ENCODE assay signal across 11 cellular contexts in the genomic region with DNA sequence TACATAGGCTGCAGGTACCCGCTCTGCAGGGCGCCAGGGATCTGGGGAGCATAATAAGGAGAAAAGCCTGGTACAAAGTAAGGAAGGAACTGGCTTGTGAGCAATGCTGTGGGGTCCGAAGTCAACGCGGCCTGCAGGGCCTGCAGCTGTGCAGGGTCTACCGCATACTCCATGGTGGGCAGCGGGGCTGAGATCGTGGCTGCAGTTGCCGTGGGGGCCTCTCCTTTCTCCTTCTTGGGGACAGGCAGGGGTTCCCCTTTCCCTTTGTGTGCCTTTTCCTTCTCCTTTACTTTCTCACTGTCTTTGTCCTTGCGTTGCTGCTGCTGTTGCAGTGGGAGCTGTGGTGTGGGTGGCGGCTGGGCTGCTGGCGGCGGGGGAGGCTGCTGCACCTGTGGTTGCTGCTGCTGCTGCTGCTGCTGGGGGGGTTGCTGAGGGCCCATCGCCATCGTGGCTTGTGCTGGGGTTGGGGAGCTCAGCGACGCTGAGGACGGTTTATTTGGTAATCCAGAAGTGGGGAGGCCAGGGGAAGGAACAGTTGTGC.
DNase-seq lines count a peak whose midpoint lies in the region; ATAC-seq, FAIRE-seq and TF ChIP-seq lines count a peak whose summit lies in the region.
"Had no signal": no experiment of that assay in that cellular context is flagged by ENCODE, and none has a peak within 500 bp of the region (broad histone marks: within the 10 kb centered on the region; RNA-seq: fewer than 3 reads in every experiment).

No MANE protein-coding gene starts in this region.

- H3K27me3 ChIP-seq in heart left ventricle (no peaks in the 10 kb centered on the region), astrocyte (ENCODE audit: insufficient read depth, low read length) (no peaks in the 10 kb centered on the region), upper lobe of left lung (no peaks in the 10 kb centered on the region)
- H3K27me3 ChIP-seq: foreskin keratinocyte had no signal

- no peak for DNase-seq in heart left ventricle
- no peak for DNase-seq in left ventricle myocardium superior
- no peak for DNase-seq in astrocyte (ENCODE audit: low read depth)
- DNase-seq in naive B cell, result no peak
- peak in 1 of 2 donors; percentile 72 for DNase-seq in upper lobe of left lung
- DNase-seq in SHP77 (lab: John Stamatoyannopoulos, UW), result no peak
- no peak for DNase-seq in NCI-H774 (lab: John Stamatoyannopoulos, UW)
- DNase-seq: DMS 273 treated with DMSO at 0.1 percent for 48 hours, foreskin keratinocyte, NCI-H524 treated with DMSO at 0.1 percent for 48 hours had no signal

- H3K36me3 Mint-ChIP-seq in astrocyte (ENCODE audit: low read depth, unreplicated experiment), result peaks cover 24% of the 10 kb centered on the region
- peaks cover 0 to 5% of the 10 kb centered on the region in 2 donors for H3K36me3 Mint-ChIP-seq in naive B cell

- H3K4me1 Mint-ChIP-seq in astrocyte (ENCODE audit: low read depth, unreplicated experiment), result peaks cover 28% of the 10 kb centered on the region
- H3K4me1 Mint-ChIP-seq in naive B cell, result peaks cover 11 to 15% (median 11%) of the 10 kb centered on the region in 3 donors

- peaks cover 0 to 33% (median 17%) of the 10 kb centered on the region in 9 donors for H3K36me3 ChIP-seq in heart left ventricle
- peaks cover under 1% of the 10 kb centered on the region for H3K36me3 ChIP-seq in astrocyte (ENCODE audit: insufficient read depth, low read length)
- peaks cover 0 to 12% (median 5%) of the 10 kb centered on the region in 4 donors for H3K36me3 ChIP-seq in upper lobe of left lung

- H3K9me3 Mint-ChIP-seq in astrocyte (ENCODE audit: unreplicated experiment), result peaks cover 2% of the 10 kb centered on the region
- H3K9me3 Mint-ChIP-seq in naive B cell, result no peaks in the 10 kb centered on the region

- peak overlapping the region; percentile 98 for H3K4me2 ChIP-seq in astrocyte (ENCODE audit: low read length)

- no peaks in the 10 kb centered on the region for H3K9me3 ChIP-seq in heart left ventricle
- no peaks in the 10 kb centered on the region for H3K9me3 ChIP-seq in astrocyte (ENCODE audit: insufficient read depth, low read depth, low read length)
- no peaks in the 10 kb centered on the region for H3K9me3 ChIP-seq in upper lobe of left lung

- 86 to 92% (median 88%) methylated on average over 16 to 18 of the region's 18 CpGs for WGBS in heart left ventricle, 4 donors
- 65 to 87% methylated on average over 18 of the region's 18 CpGs for WGBS in upper lobe of left lung, 2 donors

- TF ChIP-seq CTCF in heart left ventricle (IDR thresholded peaks at IDR 0.05) (no peak), astrocyte (IDR thresholded peaks at IDR 0.05; ENCODE audit: insufficient read depth, low read depth, low read length) (no peak), upper lobe of left lung (IDR thresholded peaks at IDR 0.05) (no peak)

- intact Hi-C loops in heart left ventricle (cut with DNase I), result no loop called here
- intact Hi-C loops in left ventricle myocardium superior (cut with micrococcal nuclease), result no loop called here

- TF ChIP-seq POLR2A in heart left ventricle (IDR thresholded peaks at IDR 0.05), result no peak
- no peak for TF ChIP-seq POLR2A in upper lobe of left lung (IDR thresholded peaks at IDR 0.05)

- H2AFZ ChIP-seq in astrocyte (ENCODE audit: low read depth, low read length), result no peak overlapping the region

- H3K4me1 ChIP-seq in heart left ventricle, result peaks cover 0 to 39% (median 5%) of the 10 kb centered on the region in 12 donors
- H3K4me1 ChIP-seq in astrocyte (ENCODE audit: insufficient read depth, low read length), result peaks cover 24% of the 10 kb centered on the region
- peaks cover 7 to 17% (median 12%) of the 10 kb centered on the region in 4 donors for H3K4me1 ChIP-seq in upper lobe of left lung
- H3K4me1 ChIP-seq: foreskin keratinocyte had no signal

- peak overlapping the region; percentile 34 for H3K27ac Mint-ChIP-seq in astrocyte (ENCODE audit: unreplicated experiment)
- H3K27ac Mint-ChIP-seq in naive B cell, result peak overlapping the region in 2 of 6 donors; percentile 37 to 49

- H3K4me3 Mint-ChIP-seq in astrocyte (ENCODE audit: unreplicated experiment) (peak overlapping the region; percentile 80), naive B cell (peak overlapping the region; percentile 79 to 95 (median 92))

- peak overlapping the region in 3 of 12 donors; percentile 26 to 71 (median 64) for H3K27ac ChIP-seq in heart left ventricle
- H3K27ac ChIP-seq in astrocyte (ENCODE audit: low read depth, low read length), result peak overlapping the region; percentile 87
- peak overlapping the region in 2 of 4 donors; percentile 79 to 82 for H3K27ac ChIP-seq in upper lobe of left lung
- H3K27ac ChIP-seq: foreskin keratinocyte had no signal

- peak in 1 of 4 donors; percentile 22 for ATAC-seq in heart left ventricle
- ATAC-seq in left ventricle myocardium superior, result no peak
- ATAC-seq in naive B cell (ENCODE audit: low read depth in 2 of 2), result no peak
- no peak for ATAC-seq in upper lobe of left lung (ENCODE audit: low FRiP score in 2 of 2)
- no peak for ATAC-seq in GM18519 (IDR thresholded peaks at IDR 0.05; ENCODE audit: low FRiP score, unreplicated experiment)

- peaks cover 4% of the 10 kb centered on the region for H3K79me2 ChIP-seq in astrocyte (ENCODE audit: insufficient read depth, low read length)

- H3K27me3 Mint-ChIP-seq in astrocyte (ENCODE audit: low read depth, unreplicated experiment) (no peaks in the 10 kb centered on the region), naive B cell (peaks cover 6 to 25% (median 14%) of the 10 kb centered on the region in 3 donors)

- FAIRE-seq in astrocyte (lab: Jason Lieb, UNC), result no peak

- H3K4me3 ChIP-seq in heart left ventricle (peak overlapping the region in 8 of 12 donors; percentile 38 to 59 (median 51)), astrocyte (ENCODE audit: insufficient read depth, low read depth, low read length) (peak overlapping the region; percentile 71), upper lobe of left lung (peak overlapping the region in 3 of 4 donors; percentile 39 to 55 (median 53))

- peak overlapping the region; percentile 93 for H3K9ac ChIP-seq in astrocyte (ENCODE audit: low read length)

- no peaks in the 10 kb centered on the region for H4K20me1 ChIP-seq in astrocyte (ENCODE audit: insufficient read depth, low read length)

- TF ChIP-seq EP300 in upper lobe of left lung (IDR thresholded peaks at IDR 0.05), result no peak
